Comparison of ENCODE assay signal across 1 cellular context in the genomic region with DNA sequence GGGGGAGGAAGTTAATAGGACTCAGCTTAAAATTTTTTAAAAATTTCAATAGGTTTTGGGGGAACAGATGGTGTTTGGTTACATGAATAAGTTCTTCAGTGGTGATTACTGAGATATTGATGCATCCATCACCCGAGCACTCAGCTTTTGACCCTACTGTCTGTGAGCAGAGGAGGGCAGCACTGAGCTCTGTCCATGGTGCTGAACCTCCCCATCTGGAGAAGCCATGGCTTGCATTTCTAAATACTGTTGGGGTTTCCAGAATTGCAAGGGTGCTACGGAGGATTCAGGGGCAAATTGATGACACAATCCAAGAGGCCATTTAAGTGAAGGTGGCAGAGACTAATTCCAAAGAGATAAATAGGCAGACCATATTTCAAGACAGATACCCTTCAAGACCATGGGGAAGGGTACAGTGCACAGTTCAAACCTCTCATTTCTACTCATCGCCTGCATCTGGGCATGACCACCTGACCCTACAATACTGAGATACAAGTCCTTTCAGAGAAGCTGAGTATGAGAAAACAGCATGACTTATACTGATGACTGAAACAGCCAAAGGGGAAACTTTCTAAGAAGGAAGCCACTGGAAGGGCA.
TF ChIP-seq lines count a peak whose summit lies in the region.

No MANE protein-coding gene starts in this region.

TF ChIP-seq in WTC11, 78 proteins besides CTCF, POLR2A, EP300 and RAD21 (continued from another document and continues in another):
- TF ChIP-seq, protein P1, sequence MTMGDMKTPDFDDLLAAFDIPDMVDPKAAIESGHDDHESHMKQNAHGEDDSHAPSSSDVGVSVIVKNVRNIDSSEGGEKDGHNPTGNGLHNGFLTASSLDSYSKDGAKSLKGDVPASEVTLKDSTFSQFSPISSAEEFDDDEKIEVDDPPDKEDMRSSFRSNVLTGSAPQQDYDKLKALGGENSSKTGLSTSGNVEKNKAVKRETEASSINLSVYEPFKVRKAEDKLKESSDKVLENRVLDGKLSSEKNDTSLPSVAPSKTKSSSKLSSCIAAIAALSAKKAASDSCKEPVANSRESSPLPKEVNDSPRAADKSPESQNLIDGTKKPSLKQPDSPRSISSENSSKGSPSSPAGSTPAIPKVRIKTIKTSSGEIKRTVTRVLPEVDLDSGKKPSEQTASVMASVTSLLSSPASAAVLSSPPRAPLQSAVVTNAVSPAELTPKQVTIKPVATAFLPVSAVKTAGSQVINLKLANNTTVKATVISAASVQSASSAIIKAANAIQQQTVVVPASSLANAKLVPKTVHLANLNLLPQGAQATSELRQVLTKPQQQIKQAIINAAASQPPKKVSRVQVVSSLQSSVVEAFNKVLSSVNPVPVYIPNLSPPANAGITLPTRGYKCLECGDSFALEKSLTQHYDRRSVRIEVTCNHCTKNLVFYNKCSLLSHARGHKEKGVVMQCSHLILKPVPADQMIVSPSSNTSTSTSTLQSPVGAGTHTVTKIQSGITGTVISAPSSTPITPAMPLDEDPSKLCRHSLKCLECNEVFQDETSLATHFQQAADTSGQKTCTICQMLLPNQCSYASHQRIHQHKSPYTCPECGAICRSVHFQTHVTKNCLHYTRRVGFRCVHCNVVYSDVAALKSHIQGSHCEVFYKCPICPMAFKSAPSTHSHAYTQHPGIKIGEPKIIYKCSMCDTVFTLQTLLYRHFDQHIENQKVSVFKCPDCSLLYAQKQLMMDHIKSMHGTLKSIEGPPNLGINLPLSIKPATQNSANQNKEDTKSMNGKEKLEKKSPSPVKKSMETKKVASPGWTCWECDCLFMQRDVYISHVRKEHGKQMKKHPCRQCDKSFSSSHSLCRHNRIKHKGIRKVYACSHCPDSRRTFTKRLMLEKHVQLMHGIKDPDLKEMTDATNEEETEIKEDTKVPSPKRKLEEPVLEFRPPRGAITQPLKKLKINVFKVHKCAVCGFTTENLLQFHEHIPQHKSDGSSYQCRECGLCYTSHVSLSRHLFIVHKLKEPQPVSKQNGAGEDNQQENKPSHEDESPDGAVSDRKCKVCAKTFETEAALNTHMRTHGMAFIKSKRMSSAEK (CRISPR knock-in tag; IDR thresholded peaks at IDR 0.05; ENCODE audit: borderline replicate concordance) = no peak
- TF ChIP-seq, protein P2, sequence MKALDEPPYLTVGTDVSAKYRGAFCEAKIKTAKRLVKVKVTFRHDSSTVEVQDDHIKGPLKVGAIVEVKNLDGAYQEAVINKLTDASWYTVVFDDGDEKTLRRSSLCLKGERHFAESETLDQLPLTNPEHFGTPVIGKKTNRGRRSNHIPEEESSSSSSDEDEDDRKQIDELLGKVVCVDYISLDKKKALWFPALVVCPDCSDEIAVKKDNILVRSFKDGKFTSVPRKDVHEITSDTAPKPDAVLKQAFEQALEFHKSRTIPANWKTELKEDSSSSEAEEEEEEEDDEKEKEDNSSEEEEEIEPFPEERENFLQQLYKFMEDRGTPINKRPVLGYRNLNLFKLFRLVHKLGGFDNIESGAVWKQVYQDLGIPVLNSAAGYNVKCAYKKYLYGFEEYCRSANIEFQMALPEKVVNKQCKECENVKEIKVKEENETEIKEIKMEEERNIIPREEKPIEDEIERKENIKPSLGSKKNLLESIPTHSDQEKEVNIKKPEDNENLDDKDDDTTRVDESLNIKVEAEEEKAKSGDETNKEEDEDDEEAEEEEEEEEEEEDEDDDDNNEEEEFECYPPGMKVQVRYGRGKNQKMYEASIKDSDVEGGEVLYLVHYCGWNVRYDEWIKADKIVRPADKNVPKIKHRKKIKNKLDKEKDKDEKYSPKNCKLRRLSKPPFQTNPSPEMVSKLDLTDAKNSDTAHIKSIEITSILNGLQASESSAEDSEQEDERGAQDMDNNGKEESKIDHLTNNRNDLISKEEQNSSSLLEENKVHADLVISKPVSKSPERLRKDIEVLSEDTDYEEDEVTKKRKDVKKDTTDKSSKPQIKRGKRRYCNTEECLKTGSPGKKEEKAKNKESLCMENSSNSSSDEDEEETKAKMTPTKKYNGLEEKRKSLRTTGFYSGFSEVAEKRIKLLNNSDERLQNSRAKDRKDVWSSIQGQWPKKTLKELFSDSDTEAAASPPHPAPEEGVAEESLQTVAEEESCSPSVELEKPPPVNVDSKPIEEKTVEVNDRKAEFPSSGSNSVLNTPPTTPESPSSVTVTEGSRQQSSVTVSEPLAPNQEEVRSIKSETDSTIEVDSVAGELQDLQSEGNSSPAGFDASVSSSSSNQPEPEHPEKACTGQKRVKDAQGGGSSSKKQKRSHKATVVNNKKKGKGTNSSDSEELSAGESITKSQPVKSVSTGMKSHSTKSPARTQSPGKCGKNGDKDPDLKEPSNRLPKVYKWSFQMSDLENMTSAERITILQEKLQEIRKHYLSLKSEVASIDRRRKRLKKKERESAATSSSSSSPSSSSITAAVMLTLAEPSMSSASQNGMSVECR (CRISPR knock-in tag; IDR thresholded peaks at IDR 0.05; ENCODE audit: borderline replicate concordance) = peak; percentile 62
- TF ChIP-seq NFATC4 (CRISPR knock-in tag; IDR thresholded peaks at IDR 0.05) (no peak), OVOL2 (CRISPR knock-in tag; IDR thresholded peaks at IDR 0.05; ENCODE audit: borderline replicate concordance) (no peak), NR1H2 (CRISPR knock-in tag; IDR thresholded peaks at IDR 0.05) (no peak), TEAD4 (CRISPR knock-in tag; IDR thresholded peaks at IDR 0.05) (peak; percentile 82; the same call in 1 of the 2 replicates), ZNF121 (CRISPR knock-in tag; IDR thresholded peaks at IDR 0.05) (no peak), JUN (CRISPR knock-in tag; IDR thresholded peaks at IDR 0.05) (peak; percentile 86; the same call in 1 of the 2 replicates), JAZF1 (CRISPR knock-in tag; IDR thresholded peaks at IDR 0.05) (no peak), PRRX2 (CRISPR knock-in tag; IDR thresholded peaks at IDR 0.05) (no peak), TEAD1 (CRISPR knock-in tag; IDR thresholded peaks at IDR 0.05) (peak; percentile 92), FOXK1 (CRISPR knock-in tag; IDR thresholded peaks at IDR 0.05) (peak; percentile 53; the same call in 1 of the 2 replicates), ZNF423 (CRISPR knock-in tag; IDR thresholded peaks at IDR 0.05) (no peak), SP1 (CRISPR knock-in tag; conservative IDR thresholded peaks at IDR 0.05) (peak; percentile 56; the same call in 1 of the 2 replicates), GTF2I (CRISPR knock-in tag; conservative IDR thresholded peaks at IDR 0.05) (no peak), KAT7 (CRISPR knock-in tag; IDR thresholded peaks at IDR 0.05; ENCODE audit: borderline replicate concordance) (no peak), GRHL2 (CRISPR knock-in tag; IDR thresholded peaks at IDR 0.05; ENCODE audit: insufficient replicate concordance, severe bottlenecking) (no peak), CBFB (CRISPR knock-in tag; IDR thresholded peaks at IDR 0.05; ENCODE audit: low read depth) (no peak), FOXP1 (CRISPR knock-in tag; IDR thresholded peaks at IDR 0.05; ENCODE audit: borderline replicate concordance) (no peak), NR3C1 (CRISPR knock-in tag; conservative IDR thresholded peaks at IDR 0.05; ENCODE audit: low read depth) (0 out of 2 replicates have a peak, but pooled peaks have one; percentile 49)
- TF ChIP-seq, protein P3, sequence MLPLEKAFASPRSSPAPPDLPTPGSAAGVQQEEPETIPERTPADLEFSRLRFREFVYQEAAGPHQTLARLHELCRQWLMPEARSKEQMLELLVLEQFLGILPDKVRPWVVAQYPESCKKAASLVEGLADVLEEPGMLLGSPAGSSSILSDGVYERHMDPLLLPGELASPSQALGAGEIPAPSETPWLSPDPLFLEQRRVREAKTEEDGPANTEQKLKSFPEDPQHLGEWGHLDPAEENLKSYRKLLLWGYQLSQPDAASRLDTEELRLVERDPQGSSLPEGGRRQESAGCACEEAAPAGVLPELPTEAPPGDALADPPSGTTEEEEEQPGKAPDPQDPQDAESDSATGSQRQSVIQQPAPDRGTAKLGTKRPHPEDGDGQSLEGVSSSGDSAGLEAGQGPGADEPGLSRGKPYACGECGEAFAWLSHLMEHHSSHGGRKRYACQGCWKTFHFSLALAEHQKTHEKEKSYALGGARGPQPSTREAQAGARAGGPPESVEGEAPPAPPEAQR (CRISPR knock-in tag; IDR thresholded peaks at IDR 0.05) = no peak
- TF ChIP-seq, protein P4, sequence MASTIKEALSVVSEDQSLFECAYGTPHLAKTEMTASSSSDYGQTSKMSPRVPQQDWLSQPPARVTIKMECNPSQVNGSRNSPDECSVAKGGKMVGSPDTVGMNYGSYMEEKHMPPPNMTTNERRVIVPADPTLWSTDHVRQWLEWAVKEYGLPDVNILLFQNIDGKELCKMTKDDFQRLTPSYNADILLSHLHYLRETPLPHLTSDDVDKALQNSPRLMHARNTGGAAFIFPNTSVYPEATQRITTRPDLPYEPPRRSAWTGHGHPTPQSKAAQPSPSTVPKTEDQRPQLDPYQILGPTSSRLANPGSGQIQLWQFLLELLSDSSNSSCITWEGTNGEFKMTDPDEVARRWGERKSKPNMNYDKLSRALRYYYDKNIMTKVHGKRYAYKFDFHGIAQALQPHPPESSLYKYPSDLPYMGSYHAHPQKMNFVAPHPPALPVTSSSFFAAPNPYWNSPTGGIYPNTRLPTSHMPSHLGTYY (CRISPR knock-in tag; IDR thresholded peaks at IDR 0.05) = no peak
- TF ChIP-seq, protein P5, sequence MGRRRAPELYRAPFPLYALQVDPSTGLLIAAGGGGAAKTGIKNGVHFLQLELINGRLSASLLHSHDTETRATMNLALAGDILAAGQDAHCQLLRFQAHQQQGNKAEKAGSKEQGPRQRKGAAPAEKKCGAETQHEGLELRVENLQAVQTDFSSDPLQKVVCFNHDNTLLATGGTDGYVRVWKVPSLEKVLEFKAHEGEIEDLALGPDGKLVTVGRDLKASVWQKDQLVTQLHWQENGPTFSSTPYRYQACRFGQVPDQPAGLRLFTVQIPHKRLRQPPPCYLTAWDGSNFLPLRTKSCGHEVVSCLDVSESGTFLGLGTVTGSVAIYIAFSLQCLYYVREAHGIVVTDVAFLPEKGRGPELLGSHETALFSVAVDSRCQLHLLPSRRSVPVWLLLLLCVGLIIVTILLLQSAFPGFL (CRISPR knock-in tag; IDR thresholded peaks at IDR 0.05; ENCODE audit: borderline replicate concordance) = peak; percentile 64; the same call in 1 of the 2 replicates
- TF ChIP-seq, protein P6, sequence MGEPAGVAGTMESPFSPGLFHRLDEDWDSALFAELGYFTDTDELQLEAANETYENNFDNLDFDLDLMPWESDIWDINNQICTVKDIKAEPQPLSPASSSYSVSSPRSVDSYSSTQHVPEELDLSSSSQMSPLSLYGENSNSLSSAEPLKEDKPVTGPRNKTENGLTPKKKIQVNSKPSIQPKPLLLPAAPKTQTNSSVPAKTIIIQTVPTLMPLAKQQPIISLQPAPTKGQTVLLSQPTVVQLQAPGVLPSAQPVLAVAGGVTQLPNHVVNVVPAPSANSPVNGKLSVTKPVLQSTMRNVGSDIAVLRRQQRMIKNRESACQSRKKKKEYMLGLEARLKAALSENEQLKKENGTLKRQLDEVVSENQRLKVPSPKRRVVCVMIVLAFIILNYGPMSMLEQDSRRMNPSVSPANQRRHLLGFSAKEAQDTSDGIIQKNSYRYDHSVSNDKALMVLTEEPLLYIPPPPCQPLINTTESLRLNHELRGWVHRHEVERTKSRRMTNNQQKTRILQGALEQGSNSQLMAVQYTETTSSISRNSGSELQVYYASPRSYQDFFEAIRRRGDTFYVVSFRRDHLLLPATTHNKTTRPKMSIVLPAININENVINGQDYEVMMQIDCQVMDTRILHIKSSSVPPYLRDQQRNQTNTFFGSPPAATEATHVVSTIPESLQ (CRISPR knock-in tag; IDR thresholded peaks at IDR 0.05) = no peak
- TF ChIP-seq, protein P7, sequence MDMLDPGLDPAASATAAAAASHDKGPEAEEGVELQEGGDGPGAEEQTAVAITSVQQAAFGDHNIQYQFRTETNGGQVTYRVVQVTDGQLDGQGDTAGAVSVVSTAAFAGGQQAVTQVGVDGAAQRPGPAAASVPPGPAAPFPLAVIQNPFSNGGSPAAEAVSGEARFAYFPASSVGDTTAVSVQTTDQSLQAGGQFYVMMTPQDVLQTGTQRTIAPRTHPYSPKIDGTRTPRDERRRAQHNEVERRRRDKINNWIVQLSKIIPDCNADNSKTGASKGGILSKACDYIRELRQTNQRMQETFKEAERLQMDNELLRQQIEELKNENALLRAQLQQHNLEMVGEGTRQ (CRISPR knock-in tag; IDR thresholded peaks at IDR 0.05) = no peak
- TF ChIP-seq, protein P8, sequence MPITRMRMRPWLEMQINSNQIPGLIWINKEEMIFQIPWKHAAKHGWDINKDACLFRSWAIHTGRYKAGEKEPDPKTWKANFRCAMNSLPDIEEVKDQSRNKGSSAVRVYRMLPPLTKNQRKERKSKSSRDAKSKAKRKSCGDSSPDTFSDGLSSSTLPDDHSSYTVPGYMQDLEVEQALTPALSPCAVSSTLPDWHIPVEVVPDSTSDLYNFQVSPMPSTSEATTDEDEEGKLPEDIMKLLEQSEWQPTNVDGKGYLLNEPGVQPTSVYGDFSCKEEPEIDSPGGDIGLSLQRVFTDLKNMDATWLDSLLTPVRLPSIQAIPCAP (CRISPR knock-in tag; IDR thresholded peaks at IDR 0.05) = no peak; the same call in 1 of the 2 replicates
- TF ChIP-seq, protein P9, sequence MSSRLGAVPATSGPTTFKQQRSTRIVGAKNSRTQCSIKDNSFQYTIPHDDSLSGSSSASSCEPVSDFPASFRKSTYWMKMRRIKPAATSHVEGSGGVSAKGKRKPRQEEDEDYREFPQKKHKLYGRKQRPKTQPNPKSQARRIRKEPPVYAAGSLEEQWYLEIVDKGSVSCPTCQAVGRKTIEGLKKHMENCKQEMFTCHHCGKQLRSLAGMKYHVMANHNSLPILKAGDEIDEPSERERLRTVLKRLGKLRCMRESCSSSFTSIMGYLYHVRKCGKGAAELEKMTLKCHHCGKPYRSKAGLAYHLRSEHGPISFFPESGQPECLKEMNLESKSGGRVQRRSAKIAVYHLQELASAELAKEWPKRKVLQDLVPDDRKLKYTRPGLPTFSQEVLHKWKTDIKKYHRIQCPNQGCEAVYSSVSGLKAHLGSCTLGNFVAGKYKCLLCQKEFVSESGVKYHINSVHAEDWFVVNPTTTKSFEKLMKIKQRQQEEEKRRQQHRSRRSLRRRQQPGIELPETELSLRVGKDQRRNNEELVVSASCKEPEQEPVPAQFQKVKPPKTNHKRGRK (CRISPR knock-in tag; IDR thresholded peaks at IDR 0.05; ENCODE audit: borderline replicate concordance) = no peak
- TF ChIP-seq, protein P10, sequence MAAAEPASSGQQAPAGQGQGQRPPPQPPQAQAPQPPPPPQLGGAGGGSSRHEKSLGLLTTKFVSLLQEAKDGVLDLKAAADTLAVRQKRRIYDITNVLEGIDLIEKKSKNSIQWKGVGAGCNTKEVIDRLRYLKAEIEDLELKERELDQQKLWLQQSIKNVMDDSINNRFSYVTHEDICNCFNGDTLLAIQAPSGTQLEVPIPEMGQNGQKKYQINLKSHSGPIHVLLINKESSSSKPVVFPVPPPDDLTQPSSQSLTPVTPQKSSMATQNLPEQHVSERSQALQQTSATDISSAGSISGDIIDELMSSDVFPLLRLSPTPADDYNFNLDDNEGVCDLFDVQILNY (CRISPR knock-in tag; IDR thresholded peaks at IDR 0.05) = no peak
